ENCODE assay signal across 11 cellular contexts in genomic region chr2:227228061-227228667, GRCh38.
A peak's percentile ranks its signal among the peaks of the same experiment; 100 is the strongest.
DNase-seq lines count a peak whose midpoint lies in the region; ATAC-seq and TF ChIP-seq lines count a peak whose summit lies in the region.
"Had no signal": no experiment of that assay in that cellular context is flagged by ENCODE, and none has a peak within 500 bp of the region (broad histone marks: within the 10 kb centered on the region; RNA-seq: fewer than 3 reads in every experiment).

No MANE protein-coding gene starts in this region.

- no peaks in the 10 kb centered on the region for H3K4me1 ChIP-seq in HEK293 (ENCODE audit: control insufficient read depth, insufficient read depth, low read length)
- H3K4me1 ChIP-seq in SJCRH30 = peaks cover 9% of the 10 kb centered on the region; the same call in 1 of the 2 replicates
- peaks cover 0 to 7% (median 0%) of the 10 kb centered on the region in 9 donors for H3K4me1 ChIP-seq in heart right ventricle

- H3K4me3 ChIP-seq in HEK293 (ENCODE audit: low read depth, low read length) = no peak overlapping the region; the same call in 1 of the 2 replicates
- peak overlapping the region; percentile 15; the same call in 1 of the 2 replicates for H3K4me3 ChIP-seq in SJCRH30
- H3K4me3 ChIP-seq in heart right ventricle = peak overlapping the region in 1 of 10 donors; percentile 13
- H3K4me3 ChIP-seq: K562 had no signal

- H3K36me3 ChIP-seq in HEK293 (ENCODE audit: control insufficient read depth in 2 of 2, insufficient read depth in 1 of 2, low read length in 2 of 2) (no peaks in the 10 kb centered on the region; a peak in 1 of 3 replicates), SJCRH30 (no peaks in the 10 kb centered on the region), heart right ventricle (no peaks in the 10 kb centered on the region)

- no peaks in the 10 kb centered on the region for H3K27me3 ChIP-seq in SJCRH30
- H3K27me3 ChIP-seq in heart right ventricle = no peaks in the 10 kb centered on the region

- no peak for TF ChIP-seq CTCF in HEK293 (tag by site-specific recombination; IDR thresholded peaks at IDR 0.05)
- no peak for TF ChIP-seq CTCF in heart right ventricle (IDR thresholded peaks at IDR 0.05)

- 31 to 38% methylated on average over 14 of the region's 14 CpGs for WGBS in heart right ventricle, 2 donors

- no peak overlapping the region for H3K27ac ChIP-seq in HEK293 (ENCODE audit: extremely low read depth, low read depth, low read length)
- no peak overlapping the region for H3K27ac ChIP-seq in SJCRH30
- peak overlapping the region in 1 of 10 donors; percentile 27 for H3K27ac ChIP-seq in heart right ventricle

- ATAC-seq in heart right ventricle (peak; percentile 71 to 97 (median 89)), sciatic nerve (peak; percentile 49), GM21576 (IDR thresholded peaks at IDR 0.05; ENCODE audit: unreplicated experiment) (no peak), HG02885 (IDR thresholded peaks at IDR 0.05; ENCODE audit: poor library complexity, unreplicated experiment) (no peak), GM18511 (IDR thresholded peaks at IDR 0.05; ENCODE audit: unreplicated experiment) (no peak)
- ATAC-seq: activated T-cell treated with anti-CD3 and anti-CD28 coated beads, Interleukin-2, amount 50 U/mL, for 4 hours; K562; natural killer cell had no signal

- H3K9me3 ChIP-seq in HEK293 (ENCODE audit: control insufficient read depth, insufficient read depth, low read depth, low read length) (no peaks in the 10 kb centered on the region), SJCRH30 (replicated peaks) (no peaks in the 10 kb centered on the region), heart right ventricle (peaks cover 0 to 4% (median 0%) of the 10 kb centered on the region in 11 donors)

- POLR2A ChIA-PET in HEK293 (lab: Yijun Ruan, JAX) = no interaction called here

- CTCF ChIA-PET in HEK293 (lab: Yijun Ruan, JAX) = interaction anchor here (1.9 kb wide), 1 partner anchor 10 kb away, joined by 14 read pairs; no protein-coding TSS in a partner anchor

- DNase-seq in SJCRH30 (peak; percentile 66 to 68), heart right ventricle (peak; percentile 56 to 60), sciatic nerve (ENCODE audit: low spot score) (no peak)
- DNase-seq in stimulated activated CD4-positive, alpha-beta T cell treated with anti-CD3 and anti-CD28 coated beads, Interleukin-4, amount 100 ng/mL, for 24 hours = no peak
- DNase-seq: activated T-cell treated with anti-CD3 and anti-CD28 coated beads, Interleukin-2, amount 50 U/mL, for 4 hours; natural killer cell had no signal

- intact Hi-C loops in heart right ventricle (cut with DNase I) = no loop called here
- intact Hi-C loops in sciatic nerve (cut with DNase I) = no loop called here

TF ChIP-seq in HEK293, 187 proteins besides CTCF, POLR2A, EP300 and RAD21 (continues in another document):
- TF ChIP-seq OSR2 (tag by site-specific recombination; IDR thresholded peaks at IDR 0.05) = no peak
- peak; percentile 37 for TF ChIP-seq ZIC2 (tag by site-specific recombination; IDR thresholded peaks at IDR 0.05)
- TF ChIP-seq ZNF518A (tag by site-specific recombination; conservative IDR thresholded peaks at IDR 0.05; ENCODE audit: low read depth) = no peak
- TF ChIP-seq ZNF692 (tag by site-specific recombination; IDR thresholded peaks at IDR 0.05) = peak; percentile 30; the same call in 1 of the 2 replicates
- TF ChIP-seq ZNF350 (tag by site-specific recombination; IDR thresholded peaks at IDR 0.05) = no peak
- no peak for TF ChIP-seq ZNF837 (tag by site-specific recombination; IDR thresholded peaks at IDR 0.05)
- TF ChIP-seq ZNF529 (tag by site-specific recombination; IDR thresholded peaks at IDR 0.05; ENCODE audit: insufficient replicate concordance) = no peak
- TF ChIP-seq RBAK (tag by site-specific recombination; IDR thresholded peaks at IDR 0.05) = no peak
- TF ChIP-seq ZNF121 (tag by site-specific recombination; IDR thresholded peaks at IDR 0.05) = no peak
- TF ChIP-seq ZNF792 (tag by site-specific recombination; IDR thresholded peaks at IDR 0.05) = no peak
- TF ChIP-seq ZNF768 (tag by site-specific recombination; IDR thresholded peaks at IDR 0.05) = no peak
- no peak for TF ChIP-seq ZNF366 (tag by site-specific recombination; conservative IDR thresholded peaks at IDR 0.05)
- TF ChIP-seq ZNF585B (tag by site-specific recombination; IDR thresholded peaks at IDR 0.05) = no peak
- TF ChIP-seq GLIS2 (tag by site-specific recombination; IDR thresholded peaks at IDR 0.05) = no peak
- TF ChIP-seq ATF2 (tag by site-specific recombination; IDR thresholded peaks at IDR 0.05; ENCODE audit: low read depth) = no peak
- no peak for TF ChIP-seq ZNF560 (tag by site-specific recombination; IDR thresholded peaks at IDR 0.05; ENCODE audit: borderline replicate concordance)
- TF ChIP-seq MYNN (tag by site-specific recombination; IDR thresholded peaks at IDR 0.05; ENCODE audit: borderline replicate concordance) = no peak

Comparison
In these comparisons a context has a peak if more than half of its experiments do, and no peak if none do; other contexts are left out.
1. DNase-seq: peak in SJCRH30 (2 of 2) and heart right ventricle (2 of 2); none in sciatic nerve (single experiment) and stimulated activated CD4-positive, alpha-beta T cell treated with anti-CD3 and anti-CD28 coated beads, Interleukin-4, amount 100 ng/mL, for 24 hours (single experiment).
2. ATAC-seq: peak in heart right ventricle (8 of 8) and sciatic nerve (single experiment); none in GM21576 (single experiment), HG02885 (single experiment) and GM18511 (single experiment).